Comparison of ENCODE assay signal across 12 cellular contexts in genomic region chr14:71117839-71118743, GRCh38.
DNase-seq lines count a peak whose midpoint lies in the region; ATAC-seq and TF ChIP-seq lines count a peak whose summit lies in the region.
"Had no signal": no experiment of that assay in that cellular context is flagged by ENCODE, and none has a peak within 500 bp of the region (broad histone marks: within the 10 kb centered on the region; RNA-seq: fewer than 3 reads in every experiment).

No MANE protein-coding gene starts in this region.

- H3K4me3 ChIP-seq in adipocyte (ENCODE audit: low read length) (peak overlapping the region; percentile 29), left lung (no peak overlapping the region)

- H3K9me3 ChIP-seq in adipocyte (ENCODE audit: control insufficient read depth, low read length) (no peaks in the 10 kb centered on the region), left lung (no peaks in the 10 kb centered on the region)

- H3K36me3 ChIP-seq in adipocyte (ENCODE audit: control insufficient read depth, insufficient read depth, low read length, severe bottlenecking), result peaks cover 24% of the 10 kb centered on the region
- H3K36me3 ChIP-seq in left lung, result peaks cover 0 to 24% of the 10 kb centered on the region in 2 donors

- TF ChIP-seq CTCF in left lung (IDR thresholded peaks at IDR 0.05), result no peak

- H3K9ac ChIP-seq in adipocyte (ENCODE audit: low read length), result peak overlapping the region; percentile 61

- peak; percentile 59 for DNase-seq in AG08395 (ENCODE audit: low spot score)
- DNase-seq in HT-29 (ENCODE audit: low spot score), result peak; percentile 38
- DNase-seq in adipocyte (ENCODE audit: low read depth), result peak; percentile 89
- DNase-seq in left lung, result no peak
- DNase-seq in GF-D8 (lab: John Stamatoyannopoulos, UW), result no peak
- DNase-seq in amygdala (lab: John Stamatoyannopoulos, UW), result no peak
- DNase-seq: activated CD4-positive, CD25-positive, alpha-beta regulatory T cell treated with anti-CD3 and anti-CD28 coated beads, Interleukin-2, amount 50 U/mL, for 72 hours; DMS79; NCI-H1092 treated with DMSO at 0.1 percent for 48 hours; stimulated activated CD4-positive, alpha-beta T cell treated with anti-CD3 and anti-CD28 coated beads, Interleukin-15, amount 100 ng/mL, for 24 hours had no signal

- H3K27me3 ChIP-seq in adipocyte (replicated peaks; ENCODE audit: control insufficient read depth, insufficient read depth, low read length), result no peaks in the 10 kb centered on the region
- H3K27me3 ChIP-seq in left lung, result no peaks in the 10 kb centered on the region

- peak; percentile 30 for ATAC-seq in left lung
- ATAC-seq in GM19023 (IDR thresholded peaks at IDR 0.05; ENCODE audit: unreplicated experiment), result no peak
- no peak for ATAC-seq in HG03469 (IDR thresholded peaks at IDR 0.05; ENCODE audit: unreplicated experiment)

- no peak overlapping the region for H3K27ac ChIP-seq in left lung

- intact Hi-C loops in left lung (cut with DNase I), result no loop called here

- peaks cover 39% of the 10 kb centered on the region for H3K4me1 ChIP-seq in adipocyte (ENCODE audit: control insufficient read depth, insufficient read depth, low read length)
- H3K4me1 ChIP-seq in left lung, result no peaks in the 10 kb centered on the region

Comparison
In these comparisons a context has a peak if more than half of its experiments do, and no peak if none do; other contexts are left out.
1. DNase-seq: peak in AG08395 (single experiment), HT-29 (single experiment) and adipocyte (single experiment); none in left lung (0 of 2), GF-D8 (single experiment) and amygdala (0 of 56).